Comparison of ENCODE assay signal across 10 cellular contexts in the genomic region with DNA sequence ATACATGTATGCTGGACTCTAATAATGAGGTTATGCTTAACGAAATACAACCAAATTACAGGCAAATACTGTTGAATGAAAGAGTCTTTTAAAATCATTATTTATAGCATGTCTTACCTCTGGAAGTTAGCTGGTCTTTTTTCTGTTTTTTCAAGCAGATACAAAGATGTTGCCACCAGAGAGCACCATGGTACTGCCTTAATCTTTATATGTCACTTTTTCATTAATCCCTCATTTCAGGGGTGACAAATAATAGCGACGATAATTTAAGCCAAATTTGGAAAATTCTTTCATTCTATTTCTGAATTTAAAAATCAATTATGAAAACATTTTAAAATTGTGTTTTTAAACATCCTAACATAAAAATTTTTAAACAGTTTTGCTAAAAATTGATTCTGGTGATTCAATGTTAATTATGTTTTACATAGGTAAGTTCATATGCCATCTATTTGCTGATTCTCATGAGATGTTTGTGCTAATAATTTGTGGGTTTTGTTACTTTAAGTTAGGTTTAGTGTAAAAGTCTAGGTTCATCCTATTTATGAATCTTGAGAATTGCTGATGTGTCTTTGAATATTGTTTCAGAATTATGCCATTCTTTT.
DNase-seq lines count a peak whose midpoint lies in the region; ATAC-seq, FAIRE-seq and TF ChIP-seq lines count a peak whose summit lies in the region.
"Had no signal": no experiment of that assay in that cellular context is flagged by ENCODE, and none has a peak within 500 bp of the region (broad histone marks: within the 10 kb centered on the region; RNA-seq: fewer than 3 reads in every experiment).

No MANE protein-coding gene starts in this region.

- H3K27me3 Mint-ChIP-seq in naive thymus-derived CD4-positive, alpha-beta T cell: peaks cover 2 to 29% (median 18%) of the 10 kb centered on the region in 5 donors
- H3K27me3 Mint-ChIP-seq in activated CD8-positive, alpha-beta T cell treated with anti-CD3 and anti-CD28 coated beads, Interleukin-2, amount 10 ng/mL, durations not matched to agents 7 days and 5 days (ENCODE audit: low read depth): peaks cover 2% of the 10 kb centered on the region

- TF ChIP-seq RAD21 in HepG2 (CRISPR knock-in tag; IDR thresholded peaks at IDR 0.05): no peak

- H3K27me3 ChIP-seq in adipocyte (replicated peaks; ENCODE audit: control insufficient read depth, insufficient read depth, low read length) (peaks cover 9% of the 10 kb centered on the region), HepG2 (ENCODE audit: control insufficient read depth in 1 of 2, insufficient read depth in 2 of 2, low read length in 2 of 2) (no peaks in the 10 kb centered on the region; a peak in 1 of 5 replicates), H7 (ENCODE audit: control insufficient read depth, insufficient read depth, low read length) (no peaks in the 10 kb centered on the region)
- H3K27me3 ChIP-seq in naive thymus-derived CD4-positive, alpha-beta T cell (ENCODE audit: control insufficient read depth in 2 of 2, insufficient read depth in 2 of 2, low read length in 2 of 2): no peaks in the 10 kb centered on the region

- 0% methylated on average over 3 of the region's 3 CpGs for WGBS in HepG2 (ENCODE audit: low lambda C conversion rate)

- CTCF ChIA-PET in HepG2 (lab: Yijun Ruan, JAX; ENCODE audit: low intra/inter-chr PET ratio, low total read pairs): interaction anchor here (1.9 kb wide), 1 partner anchor 219 kb away, joined by 11 read pairs; no protein-coding TSS in a partner anchor
- CTCF ChIA-PET in naive thymus-derived CD4-positive, alpha-beta T cell (lab: Charles Lee): no interaction called here
- CTCF ChIA-PET in activated CD8-positive, alpha-beta T cell treated with anti-CD3 and anti-CD28 coated beads, Interleukin-2, amount 10 ng/mL, durations not matched to agents 7 days and 5 days (lab: Charles Lee): no interaction called here

- peak overlapping the region; percentile 2 for H3K9ac ChIP-seq in adipocyte (ENCODE audit: low read length)
- no peak overlapping the region for H3K9ac ChIP-seq in HepG2 (ENCODE audit: insufficient read depth, low read depth, low read length)

- FAIRE-seq in HepG2 (lab: Jason Lieb, UNC): no peak

- no peak for ATAC-seq in HepG2
- ATAC-seq in naive thymus-derived CD4-positive, alpha-beta T cell: no peak
- no peak for ATAC-seq in activated CD8-positive, alpha-beta T cell treated with anti-CD3 and anti-CD28 coated beads, Interleukin-2, amount 10 ng/mL, durations not matched to agents 7 days and 5 days

- H3K4me1 Mint-ChIP-seq in naive thymus-derived CD4-positive, alpha-beta T cell: no peaks in the 10 kb centered on the region
- H3K4me1 Mint-ChIP-seq in activated CD8-positive, alpha-beta T cell treated with anti-CD3 and anti-CD28 coated beads, Interleukin-2, amount 10 ng/mL, durations not matched to agents 7 days and 5 days (ENCODE audit: low read depth): no peaks in the 10 kb centered on the region

- H3K4me3 Mint-ChIP-seq in naive thymus-derived CD4-positive, alpha-beta T cell: no peak overlapping the region
- no peak overlapping the region for H3K4me3 Mint-ChIP-seq in activated CD8-positive, alpha-beta T cell treated with anti-CD3 and anti-CD28 coated beads, Interleukin-2, amount 10 ng/mL, durations not matched to agents 7 days and 5 days

- TF ChIP-seq CTCF in HepG2 (CRISPR knock-in tag; IDR thresholded peaks at IDR 0.05): peak; percentile 47

- no peaks in the 10 kb centered on the region for H3K36me3 Mint-ChIP-seq in naive thymus-derived CD4-positive, alpha-beta T cell
- H3K36me3 Mint-ChIP-seq in activated CD8-positive, alpha-beta T cell treated with anti-CD3 and anti-CD28 coated beads, Interleukin-2, amount 10 ng/mL, durations not matched to agents 7 days and 5 days (ENCODE audit: low read depth): no peaks in the 10 kb centered on the region

- H3K4me2 ChIP-seq in HepG2 (ENCODE audit: low read depth, low read length): peak overlapping the region; percentile 33; the same call in 1 of the 2 replicates

- no peaks in the 10 kb centered on the region for H3K36me3 ChIP-seq in adipocyte (ENCODE audit: control insufficient read depth, insufficient read depth, low read length, severe bottlenecking)
- no peaks in the 10 kb centered on the region for H3K36me3 ChIP-seq in HepG2 (replicated peaks in 1 of 2; ENCODE audit: control insufficient read depth in 1 of 2, insufficient read depth in 2 of 2, low read length in 2 of 2)
- no peaks in the 10 kb centered on the region for H3K36me3 ChIP-seq in naive thymus-derived CD4-positive, alpha-beta T cell (ENCODE audit: control insufficient read depth in 2 of 3, insufficient read depth in 3 of 3, low read length in 3 of 3)
- H3K36me3 ChIP-seq in H7 (replicated peaks; ENCODE audit: control insufficient read depth, insufficient read depth, low read length): no peaks in the 10 kb centered on the region

- no peaks in the 10 kb centered on the region for H3K79me2 ChIP-seq in HepG2 (ENCODE audit: insufficient read depth, low read length)

- no peak for TF ChIP-seq POLR2A in HepG2 (IDR thresholded peaks at IDR 0.05; ENCODE audit: insufficient read depth in 1 of 2, low read depth in 2 of 2, low read length in 2 of 2)

- in situ Hi-C loops in KBM-7 (cut with MboI; ENCODE audit: low pct_unique_long_range_greater_than_20kb, low sequenced_read_pairs) (no loop called here), HepG2 (cut with HindIII; ENCODE audit: extremely low pct_ligation_motif_present, low pct_unique_long_range_greater_than_20kb) (loop anchor here (10.0 to 25.0 kb wide), 2 partner anchors 223 to 511 kb away; no protein-coding TSS in a partner anchor)

- H3K4me3 ChIP-seq in adipocyte (ENCODE audit: low read length) (peak overlapping the region; percentile 31), HepG2 (replicated peaks in 1 of 3; ENCODE audit: insufficient read depth in 1 of 3, low read depth in 2 of 3, low read length in 3 of 3) (no peak overlapping the region), H7 (ENCODE audit: insufficient read depth, low read depth, low read length) (no peak overlapping the region)
- no peak overlapping the region for H3K4me3 ChIP-seq in naive thymus-derived CD4-positive, alpha-beta T cell (ENCODE audit: low read length)

- H3K4me1 ChIP-seq in adipocyte (ENCODE audit: control insufficient read depth, insufficient read depth, low read length) (no peaks in the 10 kb centered on the region), HepG2 (ENCODE audit: insufficient read depth, low read length) (no peaks in the 10 kb centered on the region)
- H3K4me1 ChIP-seq in naive thymus-derived CD4-positive, alpha-beta T cell (ENCODE audit: control insufficient read depth in 2 of 2, insufficient read depth in 2 of 2, low read length in 2 of 2): no peaks in the 10 kb centered on the region

- H3K9me3 Mint-ChIP-seq in naive thymus-derived CD4-positive, alpha-beta T cell: no peaks in the 10 kb centered on the region
- H3K9me3 Mint-ChIP-seq in activated CD8-positive, alpha-beta T cell treated with anti-CD3 and anti-CD28 coated beads, Interleukin-2, amount 10 ng/mL, durations not matched to agents 7 days and 5 days (ENCODE audit: insufficient read depth): peaks cover 3% of the 10 kb centered on the region

- POLR2A ChIA-PET in HepG2 (lab: Yijun Ruan, JAX): no interaction called here
- POLR2A ChIA-PET in naive thymus-derived CD4-positive, alpha-beta T cell (lab: Charles Lee): no interaction called here
- POLR2A ChIA-PET in activated CD8-positive, alpha-beta T cell treated with anti-CD3 and anti-CD28 coated beads, Interleukin-2, amount 10 ng/mL, durations not matched to agents 7 days and 5 days (lab: Charles Lee): no interaction called here

- DNase-seq in Ammon's horn (ENCODE audit: low spot score): peak; percentile 58
- DNase-seq in KBM-7: peak; percentile 39
- DNase-seq in adipocyte (ENCODE audit: low read depth): no peak
- DNase-seq in HepG2 (ENCODE audit: low spot score): peak; percentile 23
- DNase-seq in NCI-H2171 (lab: John Stamatoyannopoulos, UW): no peak
- no peak for DNase-seq in naive thymus-derived CD4-positive, alpha-beta T cell
- no peak for DNase-seq in activated CD8-positive, alpha-beta T cell treated with anti-CD3 and anti-CD28 coated beads, Interleukin-2, amount 10 ng/mL, durations not matched to agents 7 days and 5 days
- DNase-seq in H7: no peak
- DNase-seq: dermis blood vessel endothelial cell, DMS79 treated with DMSO at 0.1 percent for 48 hours had no signal

- H4K20me1 ChIP-seq in HepG2 (ENCODE audit: insufficient read depth, low read length): no peaks in the 10 kb centered on the region

- H3K27ac ChIP-seq in HepG2 (ENCODE audit: extremely low read length, insufficient read depth, low read length): no peak overlapping the region
- H3K27ac ChIP-seq in naive thymus-derived CD4-positive, alpha-beta T cell (ENCODE audit: low read depth, low read length): no peak overlapping the region

- no TSS peak for BruUV-seq in HepG2 (replicated peaks; lab: Mats Ljungman, UMichigan)

- no peak overlapping the region for H2AFZ ChIP-seq in HepG2 (ENCODE audit: low read length)

- no peak overlapping the region for H3K27ac Mint-ChIP-seq in naive thymus-derived CD4-positive, alpha-beta T cell
- no peak overlapping the region for H3K27ac Mint-ChIP-seq in activated CD8-positive, alpha-beta T cell treated with anti-CD3 and anti-CD28 coated beads, Interleukin-2, amount 10 ng/mL, durations not matched to agents 7 days and 5 days

- intact Hi-C loops in HepG2 (cut with micrococcal nuclease; ENCODE audit: unreplicated experiment): loop anchor here (1.0 to 5.0 kb wide), 2 partner anchors 219 to 516 kb away; no protein-coding TSS in a partner anchor
- intact Hi-C loops in naive thymus-derived CD4-positive, alpha-beta T cell (cut with micrococcal nuclease): no loop called here

- no peak for TF ChIP-seq EP300 in HepG2 (IDR thresholded peaks at IDR 0.05; ENCODE audit: low read depth in 2 of 2, low read length in 2 of 2)
- TF ChIP-seq EP300 in HepG2 (CRISPR knock-in tag; IDR thresholded peaks at IDR 0.05; ENCODE audit: borderline replicate concordance): no peak

- H3K9me3 ChIP-seq in adipocyte (ENCODE audit: control insufficient read depth, low read length): no peaks in the 10 kb centered on the region
- no peaks in the 10 kb centered on the region for H3K9me3 ChIP-seq in HepG2 (ENCODE audit: low read length)
- no peaks in the 10 kb centered on the region for H3K9me3 ChIP-seq in naive thymus-derived CD4-positive, alpha-beta T cell (ENCODE audit: control insufficient read depth in 2 of 3, low read length in 3 of 3)

TF ChIP-seq in HepG2, 621 proteins besides CTCF, POLR2A, EP300 and RAD21 (continues in another document):
- no peak for TF ChIP-seq ZNF615 (CRISPR knock-in tag; IDR thresholded peaks at IDR 0.05; ENCODE audit: borderline replicate concordance)
- no peak for TF ChIP-seq GFI1 (CRISPR knock-in tag; IDR thresholded peaks at IDR 0.05; ENCODE audit: borderline replicate concordance)
- no peak for TF ChIP-seq ZNF570 (CRISPR knock-in tag; IDR thresholded peaks at IDR 0.05; ENCODE audit: borderline replicate concordance)
- TF ChIP-seq, protein P1, sequence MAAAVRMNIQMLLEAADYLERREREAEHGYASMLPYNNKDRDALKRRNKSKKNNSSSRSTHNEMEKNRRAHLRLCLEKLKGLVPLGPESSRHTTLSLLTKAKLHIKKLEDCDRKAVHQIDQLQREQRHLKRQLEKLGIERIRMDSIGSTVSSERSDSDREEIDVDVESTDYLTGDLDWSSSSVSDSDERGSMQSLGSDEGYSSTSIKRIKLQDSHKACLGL (CRISPR knock-in tag; IDR thresholded peaks at IDR 0.05): no peak
- TF ChIP-seq SMC3 (IDR thresholded peaks at IDR 0.05; ENCODE audit: low read length): peak; percentile 45; the same call in 1 of the 2 replicates

Comparison
In these comparisons a context has a peak if more than half of its experiments do, and no peak if none do; other contexts are left out.
1. DNase-seq: peak in Ammon's horn (single experiment), KBM-7 (single experiment) and HepG2 (single experiment); none in adipocyte (single experiment), NCI-H2171 (single experiment), naive thymus-derived CD4-positive, alpha-beta T cell (0 of 9), activated CD8-positive, alpha-beta T cell treated with anti-CD3 and anti-CD28 coated beads, Interleukin-2, amount 10 ng/mL, durations not matched to agents 7 days and 5 days (single experiment) and H7 (single experiment).